ENCODE assay signal across 8 cellular contexts in the genomic region with DNA sequence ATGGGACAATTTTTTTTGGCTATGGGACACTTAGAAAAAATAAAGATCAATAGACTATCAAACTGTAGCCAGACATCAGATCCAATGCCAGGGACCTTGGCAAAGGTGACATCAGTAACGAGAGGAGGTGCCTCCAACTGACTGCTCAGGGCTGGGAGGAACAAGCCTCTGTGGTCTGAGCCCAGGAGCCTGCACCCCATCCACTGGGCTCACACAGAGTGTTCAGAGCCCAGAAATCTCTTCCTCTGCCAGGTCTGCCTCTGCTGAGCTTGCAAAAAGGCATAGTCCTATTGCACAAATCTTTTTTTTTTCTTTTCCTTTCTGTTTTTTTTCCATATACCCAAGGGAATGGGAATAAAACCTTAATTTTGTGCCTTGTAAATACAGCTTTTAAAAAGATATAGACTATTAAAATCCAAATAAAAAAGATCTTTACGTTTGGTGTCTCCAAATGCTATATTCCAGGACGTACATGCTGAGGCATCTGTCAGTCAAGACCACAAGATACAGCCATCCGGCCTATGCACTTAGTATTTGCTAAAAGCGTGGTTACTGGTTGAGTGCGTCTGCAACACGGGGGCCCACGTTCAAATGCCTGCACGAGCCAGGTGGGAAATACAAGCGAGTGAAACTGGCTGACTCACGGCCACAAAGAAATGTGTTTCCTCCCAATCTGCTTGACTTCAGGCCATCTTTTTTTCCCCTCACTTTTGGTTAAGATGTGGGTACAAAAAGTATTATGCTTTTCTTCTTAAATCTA. TPM values are rescaled to one million over a fixed set of nuclear protein-coding genes. Genes with fewer than 3 reads are reported as not detected.
DNase-seq lines count a peak whose midpoint lies in the region; ATAC-seq and TF ChIP-seq lines count a peak whose summit lies in the region.

No MANE protein-coding gene starts in this region.

- no peak for TF ChIP-seq EP300 in tibial nerve (IDR thresholded peaks at IDR 0.05)

- TF ChIP-seq CTCF in GM10248 (IDR thresholded peaks at IDR 0.05; ENCODE audit: control extremely low read depth, extremely low read depth, low read depth, missing control alignments) = no peak
- no peak; the same call in 1 of the 2 replicates for TF ChIP-seq CTCF in HFFc6 (IDR thresholded peaks at IDR 0.05)
- TF ChIP-seq CTCF in tibial nerve (IDR thresholded peaks at IDR 0.05) = no peak

- H3K27ac ChIP-seq in tibial nerve = peak overlapping the region in 1 of 4 donors; percentile 36

- POLR2A ChIA-PET in GM10248 (lab: Yijun Ruan, JAX) = no interaction called here

- H3K27me3 ChIP-seq in H7 (ENCODE audit: control insufficient read depth, insufficient read depth, low read length) = no peaks in the 10 kb centered on the region
- no peaks in the 10 kb centered on the region for H3K27me3 ChIP-seq in tibial nerve

- H3K4me1 ChIP-seq in tibial nerve = peaks cover 0 to 3% (median 0%) of the 10 kb centered on the region in 4 donors

- DNase-seq in GM10248 (ENCODE audit: extremely low spot score) = peak; percentile 71
- no peak for DNase-seq in HFFc6
- DNase-seq in MV-4-11 (lab: John Stamatoyannopoulos, UW) = peak; percentile 79
- peak; percentile 79 for DNase-seq in activated CD8-positive, alpha-beta memory T cell treated with anti-CD3 and anti-CD28 coated beads, Interleukin-2, amount 50 U/mL, for 4 hours
- DNase-seq in naive B cell = peak; percentile 89
- no peak for DNase-seq in H7
- no peak for DNase-seq in LoVo (ENCODE audit: low spot score)
- no peak for DNase-seq in tibial nerve (ENCODE audit: low spot score in 2 of 2)

- H3K9me3 Mint-ChIP-seq in HFFc6 (peaks cover 4% of the 10 kb centered on the region), naive B cell (no peaks in the 10 kb centered on the region)

- H3K27me3 Mint-ChIP-seq in HFFc6 (ENCODE audit: insufficient read depth) (peaks cover 4% of the 10 kb centered on the region), naive B cell (no peaks in the 10 kb centered on the region)

- CTCF ChIA-PET in GM10248 (lab: Yijun Ruan, JAX) = interaction anchor here (0.8 to 7.3 kb wide), 10 partner anchors 9 to 262 kb away, joined by 3 to 60 read pairs (median 4); no protein-coding TSS in a partner anchor

- no peaks in the 10 kb centered on the region for H3K9me3 ChIP-seq in tibial nerve

- H3K4me3 ChIP-seq in H7 (ENCODE audit: insufficient read depth, low read depth, low read length) = no peak overlapping the region
- H3K4me3 ChIP-seq in tibial nerve = no peak overlapping the region

- ATAC-seq in naive B cell (ENCODE audit: low read depth in 2 of 2) = peak; percentile 99

- H3K36me3 ChIP-seq in H7 (replicated peaks; ENCODE audit: control insufficient read depth, insufficient read depth, low read length) (no peaks in the 10 kb centered on the region; the same call in 1 of the 2 replicates), tibial nerve (no peaks in the 10 kb centered on the region)

- TF ChIP-seq POLR2A in tibial nerve (IDR thresholded peaks at IDR 0.05) = no peak

- H3K4me3 Mint-ChIP-seq in HFFc6 (no peak overlapping the region), naive B cell (peak overlapping the region in 7 of 8 donors; percentile 30 to 78 (median 62))

- peaks cover 8% of the 10 kb centered on the region; the same call in 1 of the 2 replicates for H3K36me3 Mint-ChIP-seq in HFFc6 (ENCODE audit: low read depth)
- H3K36me3 Mint-ChIP-seq in naive B cell = no peaks in the 10 kb centered on the region

- peaks cover 46% of the 10 kb centered on the region for H3K4me1 Mint-ChIP-seq in HFFc6 (ENCODE audit: low read depth)
- peaks cover 45 to 54% (median 52%) of the 10 kb centered on the region in 3 donors for H3K4me1 Mint-ChIP-seq in naive B cell

- H3K27ac Mint-ChIP-seq in HFFc6 (peak overlapping the region; percentile 63), naive B cell (peak overlapping the region; percentile 53 to 95 (median 88))

- WGBS in tibial nerve, 2 donors = 67 to 75% methylated on average over 11 of the region's 11 CpGs

RNA-seq across cellular contexts. Expression of a gene that starts 7.8 kb away (rescaled TPM):
- not detected for total RNA-seq in HFFc6 (2021; fragmentation: NEBNext Ultra II Directional; extraction: Animal tissue kit (Norgen Biotek cat#: 25700))
- polyA plus RNA-seq in naive B cell (ENCODE audit: low read depth in 6 of 6) = 100 to 1,000 TPM in 4 of 6 donors, 10 to 100 TPM in 2; 45.1 to 164 (median 107) TPM
- total RNA-seq in H7 (2014; rRNA removed; shearing (Covaris generic)) = 4.1 and 6.3 TPM in 2 replicates
- 1 to 10 TPM; 4.3 to 9.6 (median 5.3) TPM for total RNA-seq in tibial nerve

Comparison
In these comparisons a context has a peak if more than half of its experiments do, and no peak if none do; other contexts are left out.
1. DNase-seq: peak in GM10248 (single experiment), MV-4-11 (single experiment), activated CD8-positive, alpha-beta memory T cell treated with anti-CD3 and anti-CD28 coated beads, Interleukin-2, amount 50 U/mL, for 4 hours (single experiment) and naive B cell (single experiment); none in HFFc6 (single experiment), H7 (single experiment), LoVo (single experiment) and tibial nerve (0 of 2).